In genomic region chr5:169149317-169149716, GRCh38 we compare ENCODE assay signal across 15 cellular contexts.
A peak's percentile ranks its signal among the peaks of the same experiment; 100 is the strongest.
DNase-seq lines count a peak whose midpoint lies in the region; ATAC-seq and TF ChIP-seq lines count a peak whose summit lies in the region.
"Had no signal": no experiment of that assay in that cellular context is flagged by ENCODE, and none has a peak within 500 bp of the region (broad histone marks: within the 10 kb centered on the region; RNA-seq: fewer than 3 reads in every experiment).

No MANE protein-coding gene starts in this region.

- CTCF ChIA-PET in activated CD4-positive, alpha-beta T cell treated with anti-CD3 and anti-CD28 coated beads, Interleukin-2, amount 10 ng/mL, durations not matched to agents 7 days and 5 days (lab: Charles Lee) = no interaction called here

- no peaks in the 10 kb centered on the region for H3K27me3 Mint-ChIP-seq in osteocyte (ENCODE audit: unreplicated experiment)
- no peaks in the 10 kb centered on the region for H3K27me3 Mint-ChIP-seq in activated CD4-positive, alpha-beta T cell treated with anti-CD3 and anti-CD28 coated beads, Interleukin-2, amount 10 ng/mL, durations not matched to agents 7 days and 5 days

- POLR2A ChIA-PET in activated CD4-positive, alpha-beta T cell treated with anti-CD3 and anti-CD28 coated beads, Interleukin-2, amount 10 ng/mL, durations not matched to agents 7 days and 5 days (lab: Charles Lee) = interaction anchor here (0.6 kb wide), 1 partner anchor 1246 kb away, joined by 4 read pairs; no protein-coding TSS in a partner anchor

- H3K4me3 Mint-ChIP-seq in osteocyte (ENCODE audit: unreplicated experiment) = no peak overlapping the region
- no peak overlapping the region for H3K4me3 Mint-ChIP-seq in activated CD4-positive, alpha-beta T cell treated with anti-CD3 and anti-CD28 coated beads, Interleukin-2, amount 10 ng/mL, durations not matched to agents 7 days and 5 days
- H3K4me3 Mint-ChIP-seq: naive thymus-derived CD4-positive, alpha-beta T cell had no signal

- no peak overlapping the region for H3K27ac ChIP-seq in dorsolateral prefrontal cortex
- H3K27ac ChIP-seq: gastrocnemius medialis, thyroid gland had no signal

- H3K27me3 ChIP-seq in dorsolateral prefrontal cortex = no peaks in the 10 kb centered on the region
- H3K27me3 ChIP-seq: gastrocnemius medialis, thyroid gland had no signal

- intact Hi-C loops in dorsolateral prefrontal cortex (cut with DNase I) = loop anchor here in 1 of 2 donors (5.0 kb wide), 1 partner anchor 162 kb away; no protein-coding TSS in a partner anchor

- TF ChIP-seq CTCF in GM12864 (IDR thresholded peaks at IDR 0.05; ENCODE audit: low read depth, low read length, missing control alignments) (peak; percentile 10), NB4 (IDR thresholded peaks at IDR 0.05; ENCODE audit: low read depth, low read length) (peak; percentile 32), dorsolateral prefrontal cortex (IDR thresholded peaks at IDR 0.05 in 54 of 56, conservative IDR thresholded peaks at IDR 0.05 in 2 of 56; ENCODE audit: low read depth in 1 of 56, partially characterized antibody in 56 of 56) (peak in 43 of 56 donors; percentile 9 to 55 (median 31)), osteocyte (IDR thresholded peaks at IDR 0.05) (peak; percentile 50), omental fat pad (IDR thresholded peaks at IDR 0.05) (no peak)

- DNase-seq in GM12864 (ENCODE audit: low read depth) (no peak), NB4 (ENCODE audit: low read depth) (no peak), dorsolateral prefrontal cortex (no peak), osteocyte (ENCODE audit: extremely low spot score, unreplicated experiment) (no peak), omental fat pad (ENCODE audit: low spot score) (no peak), NCI-H2029 treated with DMSO at 0.1 percent for 48 hours (lab: John Stamatoyannopoulos, UW) (no peak)
- DNase-seq in activated CD4-positive, alpha-beta T cell treated with anti-CD3 and anti-CD28 coated beads, Interleukin-2, amount 10 ng/mL, durations not matched to agents 7 days and 5 days = no peak
- DNase-seq: activated CD4-positive, CD25-positive, alpha-beta regulatory T cell; activated T-cell treated with anti-CD3 and anti-CD28 coated beads for 4 hours; amniotic stem cell; gastrocnemius medialis; kidney glomerular epithelial cell; naive thymus-derived CD4-positive, alpha-beta T cell; SIG-M5; thyroid gland had no signal

- TF ChIP-seq POLR2A in NB4 (IDR thresholded peaks at IDR 0.05; ENCODE audit: extremely low read depth, insufficient read length) = no peak

- no peaks in the 10 kb centered on the region for H3K4me1 Mint-ChIP-seq in osteocyte (ENCODE audit: unreplicated experiment)
- no peaks in the 10 kb centered on the region for H3K4me1 Mint-ChIP-seq in activated CD4-positive, alpha-beta T cell treated with anti-CD3 and anti-CD28 coated beads, Interleukin-2, amount 10 ng/mL, durations not matched to agents 7 days and 5 days
- H3K4me1 Mint-ChIP-seq: naive thymus-derived CD4-positive, alpha-beta T cell had no signal

- no peaks in the 10 kb centered on the region for H3K9me3 Mint-ChIP-seq in osteocyte (ENCODE audit: unreplicated experiment)
- H3K9me3 Mint-ChIP-seq in activated CD4-positive, alpha-beta T cell treated with anti-CD3 and anti-CD28 coated beads, Interleukin-2, amount 10 ng/mL, durations not matched to agents 7 days and 5 days = no peaks in the 10 kb centered on the region
- H3K9me3 Mint-ChIP-seq: naive thymus-derived CD4-positive, alpha-beta T cell had no signal

- no peak for ATAC-seq in omental fat pad (ENCODE audit: low FRiP score)
- ATAC-seq: gastrocnemius medialis; naive thymus-derived CD4-positive, alpha-beta T cell had no signal

- no peak overlapping the region for H3K4me3 ChIP-seq in GM12864 (ENCODE audit: low read depth, low read length)
- H3K4me3 ChIP-seq in NB4 (ENCODE audit: low read depth, low read length) = no peak overlapping the region
- no peak overlapping the region for H3K4me3 ChIP-seq in dorsolateral prefrontal cortex
- H3K4me3 ChIP-seq: gastrocnemius medialis, thyroid gland had no signal

- H3K27ac Mint-ChIP-seq in osteocyte (ENCODE audit: unreplicated experiment) = no peak overlapping the region
- no peak overlapping the region for H3K27ac Mint-ChIP-seq in activated CD4-positive, alpha-beta T cell treated with anti-CD3 and anti-CD28 coated beads, Interleukin-2, amount 10 ng/mL, durations not matched to agents 7 days and 5 days
- H3K27ac Mint-ChIP-seq: naive thymus-derived CD4-positive, alpha-beta T cell had no signal

- H3K36me3 Mint-ChIP-seq in osteocyte (ENCODE audit: unreplicated experiment) = peaks cover 2% of the 10 kb centered on the region
- no peaks in the 10 kb centered on the region for H3K36me3 Mint-ChIP-seq in activated CD4-positive, alpha-beta T cell treated with anti-CD3 and anti-CD28 coated beads, Interleukin-2, amount 10 ng/mL, durations not matched to agents 7 days and 5 days (ENCODE audit: low read depth)
- H3K36me3 Mint-ChIP-seq: naive thymus-derived CD4-positive, alpha-beta T cell had no signal

Comparison
In these comparisons a context has a peak if more than half of its experiments do, and no peak if none do; other contexts are left out.
1. CTCF ChIP-seq: peak in GM12864 (single experiment), NB4 (single experiment), dorsolateral prefrontal cortex (43 of 56) and osteocyte (single experiment); none in omental fat pad (0 of 3).